In genomic region chr17:50181601-50182345, GRCh38 we compare ENCODE assay signal across 13 cellular contexts. TPM values are rescaled to one million over a fixed set of nuclear protein-coding genes. Genes with fewer than 3 reads are reported as not detected.
DNase-seq lines count a peak whose midpoint lies in the region; ATAC-seq, FAIRE-seq and TF ChIP-seq lines count a peak whose summit lies in the region.
"Had no signal": no experiment of that assay in that cellular context is flagged by ENCODE, and none has a peak within 500 bp of the region (broad histone marks: within the 10 kb centered on the region; RNA-seq: fewer than 3 reads in every experiment).

No MANE protein-coding gene starts in this region.

- no peak overlapping the region for H3K27ac ChIP-seq in kidney (ENCODE audit: low read depth in 2 of 2, low read length in 2 of 2)
- H3K27ac ChIP-seq: upper lobe of left lung had no signal

- no peak for DNase-seq in AG09309 (ENCODE audit: low read depth)
- no peak for DNase-seq in T-helper 17 cell
- peak; percentile 43 for DNase-seq in kidney
- no peak for DNase-seq in inferior parietal cortex (ENCODE audit: extremely low spot score)
- DNase-seq in NCI-H446 treated with DMSO at 0.1 percent for 48 hours (lab: John Stamatoyannopoulos, UW): no peak
- no peak for DNase-seq in NCI-H146 (lab: John Stamatoyannopoulos, UW)
- DNase-seq: activated CD4-positive, alpha-beta T cell treated with anti-CD3 and anti-CD28 coated beads for 1 hour; activated naive CD4-positive, alpha-beta T cell treated with anti-CD3 and anti-CD28 coated beads, Interleukin-2, amount 50 U/mL, for 16 hours; BE2C; NCI-H1092 treated with DMSO at 0.1 percent for 48 hours; upper lobe of left lung had no signal

- peak; percentile 1 for TF ChIP-seq CTCF in AG09309 (IDR thresholded peaks at IDR 0.05; ENCODE audit: control insufficient read depth, insufficient read depth, low read depth, low read length, missing control alignments)
- TF ChIP-seq CTCF in kidney (IDR thresholded peaks at IDR 0.05; ENCODE audit: borderline replicate concordance, extremely low read depth, insufficient read depth): no peak

- no peak overlapping the region for H3K4me3 ChIP-seq in AG09309 (ENCODE audit: control insufficient read depth, low read depth, low read length)
- H3K4me3 ChIP-seq in kidney (ENCODE audit: low read length in 2 of 2): no peak overlapping the region
- H3K4me3 ChIP-seq: upper lobe of left lung had no signal

- no peak overlapping the region for H3K9ac ChIP-seq in kidney (ENCODE audit: low read length in 2 of 2)

- no peak for ATAC-seq in T-helper 17 cell

- H3K4me1 ChIP-seq in kidney (ENCODE audit: control insufficient read depth in 1 of 2, insufficient read depth in 1 of 2, low read depth in 1 of 2, low read length in 2 of 2): peaks cover 12 to 19% of the 10 kb centered on the region in 2 donors

- H3K27ac Mint-ChIP-seq in T-helper 17 cell: peak overlapping the region; percentile 51

- H3K36me3 ChIP-seq in kidney (ENCODE audit: control insufficient read depth in 1 of 2, insufficient read depth in 2 of 2, low read length in 2 of 2): no peaks in the 10 kb centered on the region
- H3K36me3 ChIP-seq: BE2C had no signal

- H3K9me3 ChIP-seq in T-helper 17 cell (ENCODE audit: control insufficient read depth, low read length, poor library complexity, severe bottlenecking): no peaks in the 10 kb centered on the region
- H3K9me3 ChIP-seq in kidney (ENCODE audit: control insufficient read depth in 1 of 2, low read length in 2 of 2): no peaks in the 10 kb centered on the region
- H3K9me3 ChIP-seq: BE2C, esophagus muscularis mucosa, upper lobe of left lung had no signal

- H3K27me3 Mint-ChIP-seq in T-helper 17 cell: peaks cover 6% of the 10 kb centered on the region

- intact Hi-C loops in kidney (cut with DNase I): no loop called here

- FAIRE-seq in kidney (lab: Jason Lieb, UNC): no peak

- H3K36me3 Mint-ChIP-seq in T-helper 17 cell (ENCODE audit: low read depth): no peaks in the 10 kb centered on the region

- peak overlapping the region; percentile 49 for H3K4me3 Mint-ChIP-seq in T-helper 17 cell

- peaks cover 24% of the 10 kb centered on the region for H3K4me1 Mint-ChIP-seq in T-helper 17 cell

RNA-seq across cellular contexts. Expression of gene SGCA, which starts 16.0 kb away (rescaled TPM):
- not detected for total RNA-seq in T-helper 17 cell
- total RNA-seq in kidney: 4.2 TPM
- 5.5 TPM for polyA plus RNA-seq in kidney (ENCODE audit: insufficient read depth, low read depth, low replicate concordance)
- total RNA-seq: mononuclear cell had no signal

RNA-seq across cellular contexts. Expression of gene COL1A1, which starts 19.7 kb away (rescaled TPM):
- total RNA-seq in T-helper 17 cell: 10 to 100 TPM; 15.4 to 16.6 TPM
- total RNA-seq in kidney: 142 TPM
- 9.2 TPM for polyA plus RNA-seq in kidney (ENCODE audit: insufficient read depth, low read depth, low replicate concordance)

RNA-seq across cellular contexts. Expression of gene PPP1R9B, which starts 31.3 kb away (rescaled TPM):
- total RNA-seq in T-helper 17 cell (100 to 1,000 TPM in 1 of 2 donors, 10 to 100 TPM in 1; 82.9 to 111 TPM), kidney (64.4 TPM)
- polyA plus RNA-seq in kidney (ENCODE audit: insufficient read depth, low read depth, low replicate concordance): 17.1 TPM

RNA-seq across cellular contexts. Expression of gene SAMD14, which starts 51.8 kb away (rescaled TPM):
- 1 to 10 TPM; 1.7 to 5.8 TPM for total RNA-seq in T-helper 17 cell
- 5.0 TPM for total RNA-seq in kidney
- polyA plus RNA-seq in kidney (ENCODE audit: insufficient read depth, low read depth, low replicate concordance): 3.7 TPM
